31 cellular contexts compared by ENCODE assay signal in genomic region chr19:13982773-13983172, GRCh38. TPM values are rescaled to one million over a fixed set of nuclear protein-coding genes. Genes with fewer than 3 reads are reported as not detected.
A peak's percentile ranks its signal among the peaks of the same experiment; 100 is the strongest.
DNase-seq lines count a peak whose midpoint lies in the region; ATAC-seq, FAIRE-seq and TF ChIP-seq lines count a peak whose summit lies in the region.
"Had no signal": no experiment of that assay in that cellular context is flagged by ENCODE, and none has a peak within 500 bp of the region (broad histone marks: within the 10 kb centered on the region; RNA-seq: fewer than 3 reads in every experiment).

No MANE protein-coding gene starts in this region.

- H4K20me1 ChIP-seq in OCI-LY7 (ENCODE audit: insufficient read depth, low read length) (no peaks in the 10 kb centered on the region), H1 (replicated peaks in 1 of 2; ENCODE audit: control insufficient read depth in 1 of 2, insufficient read depth in 2 of 2, low read length in 2 of 2) (no peaks in the 10 kb centered on the region)

- ATAC-seq in Right ventricle myocardium inferior (no peak), left cardiac atrium (no peak), pancreas (no peak)
- ATAC-seq: foreskin keratinocyte, left ventricle myocardium superior, psoas muscle had no signal

- H3K4ac ChIP-seq in H1 (replicated peaks; ENCODE audit: insufficient read length, low read depth, low read length): no peak overlapping the region

- no peak overlapping the region for H3K14ac ChIP-seq in H1 (ENCODE audit: insufficient read length)

- no peaks in the 10 kb centered on the region for H3K9me2 ChIP-seq in OCI-LY7 (ENCODE audit: insufficient read depth, low read length)

- H3K9me3 ChIP-seq in OCI-LY7 (ENCODE audit: low read length) (no peaks in the 10 kb centered on the region), H1 (ENCODE audit: insufficient read depth in 2 of 2, low read depth in 1 of 2, low read length in 1 of 2) (no peaks in the 10 kb centered on the region), thymus (ENCODE audit: control insufficient read depth) (no peaks in the 10 kb centered on the region), pancreas (no peaks in the 10 kb centered on the region)
- H3K9me3 ChIP-seq: BE2C, esophagus squamous epithelium, psoas muscle, sigmoid colon, upper lobe of left lung had no signal

- H3K56ac ChIP-seq in H1 (replicated peaks; ENCODE audit: insufficient read length, low read depth, low read length): no peak overlapping the region

- no peak overlapping the region for H4K5ac ChIP-seq in H1 (ENCODE audit: insufficient read length, low read depth, low read length)

- H3K18ac ChIP-seq in H1 (ENCODE audit: extremely low read depth, low read length): 0 out of 2 replicates have a peak overlapping the region, but pooled peaks have one; percentile 32

- H3K27ac ChIP-seq in OCI-LY7 (ENCODE audit: low read depth, low read length, poor library complexity, severe bottlenecking) (peak overlapping the region; percentile 61), H1 (ENCODE audit: low read depth, low read length) (no peak overlapping the region), thymus (ENCODE audit: low read depth) (peak overlapping the region; percentile 36), pancreas (no peak overlapping the region)
- H3K27ac ChIP-seq: foreskin keratinocyte, GM23248, psoas muscle, sigmoid colon had no signal

- TF ChIP-seq RAD21 in H1 (IDR thresholded peaks at IDR 0.05 in 1 of 2, conservative IDR thresholded peaks at IDR 0.05 in 1 of 2; ENCODE audit: low read depth in 2 of 2, low read length in 2 of 2): no peak

- no peak for TF ChIP-seq EP300 in H1 (IDR thresholded peaks at IDR 0.05; ENCODE audit: borderline replicate concordance in 1 of 2, low read depth in 2 of 2, low read length in 2 of 2)

- no peak overlapping the region; the same call in 1 of the 2 replicates for H2AFZ ChIP-seq in OCI-LY7 (ENCODE audit: low read length)
- no peak overlapping the region for H2AFZ ChIP-seq in H1 (ENCODE audit: low read length)
- H2AFZ ChIP-seq: GM23248 had no signal

- intact Hi-C loops in Right ventricle myocardium inferior (cut with DNase I): no loop called here
- intact Hi-C loops in left cardiac atrium (cut with DNase I): no loop called here
- intact Hi-C loops in OCI-LY7 (cut with micrococcal nuclease; ENCODE audit: unreplicated experiment): no loop called here
- intact Hi-C loops in pancreas (cut with DNase I): no loop called here

- H3K27me3 ChIP-seq in H1 (replicated peaks in 1 of 4; ENCODE audit: control insufficient read depth in 3 of 4, extremely low read depth in 1 of 4, insufficient read depth in 3 of 4, low read length in 3 of 4) (no peaks in the 10 kb centered on the region), thymus (ENCODE audit: control insufficient read depth, insufficient read depth) (no peaks in the 10 kb centered on the region), pancreas (no peaks in the 10 kb centered on the region)
- H3K27me3 ChIP-seq: BE2C, esophagus squamous epithelium, foreskin keratinocyte, sigmoid colon, upper lobe of left lung had no signal

- H3K36me3 ChIP-seq in OCI-LY7 (ENCODE audit: insufficient read depth, low read length) (peaks cover 29% of the 10 kb centered on the region; the same call in 1 of the 2 replicates), H1 (ENCODE audit: control insufficient read depth in 2 of 4, insufficient read depth in 4 of 4, low read length in 3 of 4) (0 out of 8 replicates have a peak, but pooled peaks cover 0 to 3% (median 0%) of the 10 kb centered on the region in 4 experiments), thymus (ENCODE audit: control insufficient read depth, insufficient read depth) (peaks cover 39% of the 10 kb centered on the region), pancreas (peaks cover 0 to 4% (median 0%) of the 10 kb centered on the region in 3 donors)
- H3K36me3 ChIP-seq: BE2C had no signal

- H2BK5ac ChIP-seq in H1 (ENCODE audit: low read depth, low read length): no peak overlapping the region; the same call in 1 of the 2 replicates

- H3K79me2 ChIP-seq in OCI-LY7 (ENCODE audit: insufficient read depth, low read depth, low read length): no peaks in the 10 kb centered on the region
- H3K79me2 ChIP-seq in H1 (ENCODE audit: control insufficient read depth in 1 of 2, insufficient read depth in 2 of 2, low read length in 2 of 2): no peaks in the 10 kb centered on the region

- H2BK120ac ChIP-seq in H1 (replicated peaks; ENCODE audit: low read depth, low read length): no peak overlapping the region

- TF ChIP-seq POLR2A in H1 (IDR thresholded peaks at IDR 0.05; ENCODE audit: control extremely low read depth in 1 of 2, low read depth in 2 of 2, low read length in 2 of 2): no peak

- H2BK12ac ChIP-seq in H1 (ENCODE audit: low read depth, low read length): peak overlapping the region; percentile 27; the same call in 1 of the 2 replicates

- DNase-seq in Right ventricle myocardium inferior (ENCODE audit: missing footprints) (peak; percentile 41), left cardiac atrium (no peak), OCI-LY7 (ENCODE audit: low spot score) (no peak), H1 (ENCODE audit: low read depth in 1 of 2, low spot score in 2 of 2) (no peak), HuH-7 (ENCODE audit: low spot score) (no peak), pancreas (no peak)
- DNase-seq in effector CD8-positive, alpha-beta T cell (lab: John Stamatoyannopoulos, UW): no peak
- DNase-seq: ACHN; activated CD4-positive, alpha-beta T cell treated with anti-CD3 and anti-CD28 coated beads, Interleukin-2, amount 50 U/mL, for 48 hours; activated gamma-delta T cell; BE2C; DMS79; esophagus squamous epithelium; foreskin keratinocyte; GF-D8; GM23248; left ventricle myocardium superior; NCI-H1694 treated with DMSO at 0.1 percent for 48 hours; psoas muscle; sigmoid colon; stimulated activated CD4-positive, alpha-beta T cell treated with anti-CD3 and anti-CD28 coated beads, Interleukin-4, amount 100 ng/mL, for 24 hours had no signal

- H3K79me1 ChIP-seq in H1 (ENCODE audit: low read depth, low read length): no peaks in the 10 kb centered on the region

- no peak for TF ChIP-seq CTCF in OCI-LY7 (conservative IDR thresholded peaks at IDR 0.05; ENCODE audit: low read length)
- no peak for TF ChIP-seq CTCF in H1 (IDR thresholded peaks at IDR 0.05; ENCODE audit: control extremely low read depth in 1 of 3, insufficient read depth in 1 of 3, low read depth in 1 of 3, low read length in 3 of 3)
- TF ChIP-seq CTCF in pancreas (IDR thresholded peaks at IDR 0.05): no peak

- H2BK15ac ChIP-seq in H1 (ENCODE audit: low read length): peak overlapping the region; percentile 72; the same call in 1 of the 2 replicates

- FAIRE-seq in H1 (lab: Jason Lieb, UNC) (no peak), pancreas (lab: Jason Lieb, UNC) (no peak)
- FAIRE-seq: islet of Langerhans had no signal

- peaks cover 84% of the 10 kb centered on the region for H3K4me1 ChIP-seq in OCI-LY7 (ENCODE audit: insufficient read depth, low read length, poor library complexity, severe bottlenecking)
- H3K4me1 ChIP-seq in H1 (replicated peaks in 1 of 4; ENCODE audit: control insufficient read depth in 3 of 4, insufficient read depth in 4 of 4, low read length in 3 of 4): peaks cover 0 to 44% (median 40%) of the 10 kb centered on the region in 4 experiments; a peak in 6 of 7 replicates
- H3K4me1 ChIP-seq in thymus (ENCODE audit: control insufficient read depth, insufficient read depth, low read length): peaks cover 49% of the 10 kb centered on the region
- no peaks in the 10 kb centered on the region for H3K4me1 ChIP-seq in pancreas

- POLR2A ChIA-PET in OCI-LY7 (lab: Charles Lee) (interaction anchor here (0.6 to 6.1 kb wide), 2 partner anchors 21 to 44 kb away, joined by 8 to 39 read pairs; partner anchors contain the start of gene RFX1), H1 (lab: Charles Lee; ENCODE audit: partially characterized antibody) (interaction anchor here (1.2 to 1.6 kb wide), 3 partner anchors 24 to 27 kb away, joined by 3 to 6 read pairs (median 3); partner anchors contain the start of gene RFX1)

- peak overlapping the region; percentile 47 for H4K91ac ChIP-seq in H1 (replicated peaks; ENCODE audit: insufficient read length, low read length)

- H3K4me3 ChIP-seq in OCI-LY7 (ENCODE audit: low read depth, low read length, poor library complexity, severe bottlenecking): peak overlapping the region; percentile 21
- H3K4me3 ChIP-seq in H1 (ENCODE audit: extremely low read depth in 1 of 4, insufficient read depth in 2 of 4, low read depth in 3 of 4, low read length in 4 of 4): no peak overlapping the region
- H3K4me3 ChIP-seq in thymus (ENCODE audit: low read length): no peak overlapping the region
- H3K4me3 ChIP-seq in pancreas: no peak overlapping the region
- H3K4me3 ChIP-seq: esophagus squamous epithelium, GM23248, psoas muscle, sigmoid colon, upper lobe of left lung had no signal

- BruUV-seq in OCI-LY7 (replicated peaks; lab: Mats Ljungman, UMichigan): no TSS peak

- H4K8ac ChIP-seq in H1 (ENCODE audit: extremely low read depth, insufficient read depth, low read length): peak overlapping the region; percentile 15; the same call in 1 of the 2 replicates

- no peak overlapping the region for H2BK20ac ChIP-seq in H1 (ENCODE audit: low read length)

- no peaks in the 10 kb centered on the region; the same call in 1 of the 2 replicates for H3K23me2 ChIP-seq in H1 (ENCODE audit: low read depth, low read length)

- H3K4me2 ChIP-seq in OCI-LY7 (ENCODE audit: low read length) (peak overlapping the region; percentile 66), H1 (ENCODE audit: insufficient read depth in 1 of 2, low read depth in 2 of 2, low read length in 2 of 2) (no peak overlapping the region)

- 92% methylated on average over 8 of the region's 9 CpGs; no CpG with 5 or more reads in 1 of the 2 experiments for WGBS in H1 (ENCODE audit: extremely low coverage in 1 of 2, insufficient coverage in 1 of 2, insufficient read length in 1 of 2, insufficient replicate concordance in 2 of 2, low coverage in 1 of 2, low lambda C conversion rate in 2 of 2, missing lambda C conversion rate in 1 of 2), 2 experiments
- WGBS in thymus: 99% methylated on average over 9 of the region's 9 CpGs
- WGBS in pancreas, 2 donors: 97 to 99% methylated on average over 9 of the region's 9 CpGs

- no peak overlapping the region for H3K9ac ChIP-seq in H1 (replicated peaks in 1 of 4; ENCODE audit: extremely low read depth in 1 of 4, low read depth in 3 of 4, low read length in 3 of 4)
- H3K9ac ChIP-seq: GM23248 had no signal

- no peak overlapping the region for H2AK5ac ChIP-seq in H1 (ENCODE audit: low read depth, low read length)

- no peak overlapping the region for H3K23ac ChIP-seq in H1 (ENCODE audit: insufficient read length)

- CTCF ChIA-PET in OCI-LY7 (lab: Charles Lee; ENCODE audit: unreplicated experiment): no interaction called here
- CTCF ChIA-PET in H1 (lab: Charles Lee; ENCODE audit: partially characterized antibody): interaction anchor here (1.1 to 2.4 kb wide), 2 partner anchors 9 to 18 kb away, joined by 3 to 7 read pairs; no protein-coding TSS in a partner anchor

RNA-seq across cellular contexts. Expression of gene RFX1, which starts 23.3 kb away (rescaled TPM):
- 15.4 TPM for total RNA-seq in Right ventricle myocardium inferior
- total RNA-seq in left cardiac atrium: 10 to 100 TPM; 11.0 to 12.3 TPM
- total RNA-seq in OCI-LY7 (2014; rRNA removed; shearing (Covaris generic)): 3.5 and 4.4 TPM in 2 replicates
- total RNA-seq in OCI-LY7 (2022): 13.8 and 17.4 TPM in 2 replicates
- total RNA-seq in H1 (2021; fragmentation: NEBNext Ultra II Directional; extraction: Animal tissue kit (Norgen Biotek cat#: 25700)): 16.1 and 17.0 TPM in 2 replicates
- polyA plus RNA-seq in H1 (2011; rRNA removed): 4.9 and 10.4 TPM in 2 replicates
- polyA plus RNA-seq in H1 (2011; cell fraction: cytosol; rRNA removed): 3.4 TPM
- 13.6 TPM for polyA plus RNA-seq in H1 (2011; cell fraction: nucleus; rRNA removed)
- polyA plus RNA-seq in H1 (2012, experiment 1 of 2): 10.7 to 19.4 TPM (median 17.4 TPM) in 4 replicates
- 11.3 TPM for polyA plus RNA-seq in H1 (2012, experiment 2 of 2)
- polyA plus RNA-seq in H1 (2013, experiment 1 of 2): 8.7 TPM
- 8.1 TPM for polyA plus RNA-seq in H1 (2013, experiment 2 of 2)
- polyA minus RNA-seq in H1 (2011; rRNA and poly(A)+ RNA removed): 1.9 and 2.7 TPM in 2 replicates
- 19.2 TPM for polyA minus RNA-seq in H1 (2011; cell fraction: cytosol; rRNA and poly(A)+ RNA removed)
- polyA minus RNA-seq in H1 (2011; cell fraction: nucleus; rRNA and poly(A)+ RNA removed): 9.3 TPM
- 5.7 TPM for polyA plus RNA-seq in thymus
- 10 to 100 TPM in 1 of 6 donors, 1 to 10 TPM in 5; 5.5 to 10.6 (median 6.8) TPM for total RNA-seq in pancreas
- polyA plus RNA-seq in pancreas: 10 to 100 TPM; 11.7 to 55.6 TPM

RNA-seq across cellular contexts. Expression of gene DCAF15, which starts 30.5 kb away (rescaled TPM):
- total RNA-seq in Right ventricle myocardium inferior (18.0 TPM), left cardiac atrium (10 to 100 TPM; 17.1 to 19.2 TPM), OCI-LY7 (2022) (86.2 and 97.3 TPM in 2 replicates), pancreas (10 to 100 TPM in 3 of 6 donors, 1 to 10 TPM in 3; 7.8 to 15.2 (median 10.3) TPM)
- 61.0 and 71.3 TPM in 2 replicates for total RNA-seq in OCI-LY7 (2014; rRNA removed; shearing (Covaris generic))
- 68.7 and 77.1 TPM in 2 replicates for total RNA-seq in H1 (2021; fragmentation: NEBNext Ultra II Directional; extraction: Animal tissue kit (Norgen Biotek cat#: 25700))
- polyA plus RNA-seq in H1 (2011; rRNA removed) (80.8 and 127 TPM in 2 replicates), thymus (95.4 TPM), pancreas (10 to 100 TPM; 37.8 to 50.7 TPM)
- 69.0 TPM for polyA plus RNA-seq in H1 (2011; cell fraction: cytosol; rRNA removed)
- polyA plus RNA-seq in H1 (2011; cell fraction: nucleus; rRNA removed): 277 TPM
- 53.4 to 97.6 TPM (median 89.3 TPM) in 4 replicates for polyA plus RNA-seq in H1 (2012, experiment 1 of 2)
- polyA plus RNA-seq in H1 (2012, experiment 2 of 2): 56.8 TPM
- 47.2 TPM for polyA plus RNA-seq in H1 (2013, experiment 1 of 2)
- polyA plus RNA-seq in H1 (2013, experiment 2 of 2): 42.2 TPM
- 36.7 and 59.9 TPM in 2 replicates for polyA minus RNA-seq in H1 (2011; rRNA and poly(A)+ RNA removed)
- 32.1 TPM for polyA minus RNA-seq in H1 (2011; cell fraction: cytosol; rRNA and poly(A)+ RNA removed)
- polyA minus RNA-seq in H1 (2011; cell fraction: nucleus; rRNA and poly(A)+ RNA removed): 66.5 TPM

RNA-seq across cellular contexts. Expression of gene PODNL1, which starts 44.6 kb away (rescaled TPM):
- total RNA-seq in Right ventricle myocardium inferior (2.5 TPM), left cardiac atrium (1 to 10 TPM; 1.1 to 1.4 TPM), OCI-LY7 (2022) (0.20 TPM in 1 of 2 replicates, not detected in the other), pancreas (1 to 10 TPM in 1 of 6 donors, under 1 TPM in 3, not detected in 2; 0.25 to 2.0 (median 0.84) TPM)
- total RNA-seq in OCI-LY7 (2014; rRNA removed; shearing (Covaris generic)): 0.16 TPM in 1 of 2 replicates, not detected in the other
- total RNA-seq in H1 (2021; fragmentation: NEBNext Ultra II Directional; extraction: Animal tissue kit (Norgen Biotek cat#: 25700)): 0.75 and 1.5 TPM in 2 replicates
- polyA plus RNA-seq in H1 (2011; rRNA removed) (1.0 and 2.3 TPM in 2 replicates), thymus (0.94 TPM), pancreas (under 1 TPM; 0.40 to 0.76 TPM)
- 1.8 TPM for polyA plus RNA-seq in H1 (2011; cell fraction: cytosol; rRNA removed)
- 2.7 TPM for polyA plus RNA-seq in H1 (2011; cell fraction: nucleus; rRNA removed)
- polyA plus RNA-seq in H1 (2012, experiment 1 of 2): 0.61 to 2.0 TPM (median 1.5 TPM) in 4 replicates
- 1.7 TPM for polyA plus RNA-seq in H1 (2012, experiment 2 of 2)
- 0.18 TPM for polyA plus RNA-seq in H1 (2013, experiment 1 of 2)
- 0.68 TPM for polyA plus RNA-seq in H1 (2013, experiment 2 of 2)
- 0.22 TPM in 1 of 2 replicates, not detected in the other for polyA minus RNA-seq in H1 (2011; rRNA and poly(A)+ RNA removed)
- not detected for polyA minus RNA-seq in H1 (2011; cell fraction: cytosol; rRNA and poly(A)+ RNA removed)
- polyA minus RNA-seq in H1 (2011; cell fraction: nucleus; rRNA and poly(A)+ RNA removed): 1.2 TPM
- total RNA-seq: dermis microvascular lymphatic vessel endothelial cell, NCI-H460, sigmoid colon, SK-MEL-5 had no signal

RNA-seq across cellular contexts. Expression of gene RLN3, which starts 45.2 kb away (rescaled TPM):
- not detected for total RNA-seq in Right ventricle myocardium inferior
- total RNA-seq in left cardiac atrium: not detected
- not detected in 2 replicates for total RNA-seq in OCI-LY7 (2014; rRNA removed; shearing (Covaris generic))
- not detected in 2 replicates for total RNA-seq in OCI-LY7 (2022)
- total RNA-seq in H1 (2021; fragmentation: NEBNext Ultra II Directional; extraction: Animal tissue kit (Norgen Biotek cat#: 25700)): not detected in 2 replicates
- polyA plus RNA-seq in H1 (2011; rRNA removed): not detected in 2 replicates
- polyA plus RNA-seq in H1 (2011; cell fraction: cytosol; rRNA removed): not detected
- not detected for polyA plus RNA-seq in H1 (2011; cell fraction: nucleus; rRNA removed)
- polyA plus RNA-seq in H1 (2012, experiment 1 of 2): not detected in 4 replicates
- polyA plus RNA-seq in H1 (2012, experiment 2 of 2): not detected
- not detected for polyA plus RNA-seq in H1 (2013, experiment 1 of 2)
- not detected for polyA plus RNA-seq in H1 (2013, experiment 2 of 2)
- polyA minus RNA-seq in H1 (2011; rRNA and poly(A)+ RNA removed): not detected in 2 replicates
- not detected for polyA minus RNA-seq in H1 (2011; cell fraction: cytosol; rRNA and poly(A)+ RNA removed)
- polyA minus RNA-seq in H1 (2011; cell fraction: nucleus; rRNA and poly(A)+ RNA removed): not detected
- polyA plus RNA-seq in thymus: 0.18 TPM
- total RNA-seq in pancreas: not detected
- polyA plus RNA-seq in pancreas: not detected
- total RNA-seq: cerebellum, dermis microvascular lymphatic vessel endothelial cell, esophagus squamous epithelium, foreskin keratinocyte, GM23248, left ventricle myocardium superior, M059J, mesenteric fat pad, NCI-H460, psoas muscle, RPMI7951, SK-MEL-5 had no signal
- polyA plus RNA-seq: foreskin keratinocyte, GM23248, psoas muscle, sigmoid colon had no signal

RNA-seq across cellular contexts. Expression of gene IL27RA, which starts 48.8 kb away (rescaled TPM):
- 5.6 TPM for total RNA-seq in Right ventricle myocardium inferior
- total RNA-seq in left cardiac atrium: 1 to 10 TPM; 4.7 to 6.2 TPM
- 5.2 and 6.7 TPM in 2 replicates for total RNA-seq in OCI-LY7 (2014; rRNA removed; shearing (Covaris generic))
- 6.0 and 9.0 TPM in 2 replicates for total RNA-seq in OCI-LY7 (2022)
- total RNA-seq in H1 (2021; fragmentation: NEBNext Ultra II Directional; extraction: Animal tissue kit (Norgen Biotek cat#: 25700)): 14.7 and 15.1 TPM in 2 replicates
- 9.9 and 10.8 TPM in 2 replicates for polyA plus RNA-seq in H1 (2011; rRNA removed)
- 10.1 TPM for polyA plus RNA-seq in H1 (2011; cell fraction: cytosol; rRNA removed)
- polyA plus RNA-seq in H1 (2011; cell fraction: nucleus; rRNA removed): 10.7 TPM
- 10.1 to 14.2 TPM (median 12.6 TPM) in 4 replicates for polyA plus RNA-seq in H1 (2012, experiment 1 of 2)
- polyA plus RNA-seq in H1 (2012, experiment 2 of 2): 12.9 TPM
- 24.7 TPM for polyA plus RNA-seq in H1 (2013, experiment 1 of 2)
- 24.8 TPM for polyA plus RNA-seq in H1 (2013, experiment 2 of 2)
- 5.9 TPM in 2 replicates for polyA minus RNA-seq in H1 (2011; rRNA and poly(A)+ RNA removed)
- 8.6 TPM for polyA minus RNA-seq in H1 (2011; cell fraction: cytosol; rRNA and poly(A)+ RNA removed)
- polyA minus RNA-seq in H1 (2011; cell fraction: nucleus; rRNA and poly(A)+ RNA removed): 3.5 TPM
- polyA plus RNA-seq in thymus: 19.1 TPM
- total RNA-seq in pancreas: 1 to 10 TPM in 5 of 6 donors, under 1 TPM in 1; 0.88 to 8.2 (median 1.9) TPM
- polyA plus RNA-seq in pancreas: 1 to 10 TPM; 1.4 to 3.1 TPM

Comparison
In these comparisons a context has a peak if more than half of its experiments do, and no peak if none do; other contexts are left out.
1. H3K27ac ChIP-seq: peak in OCI-LY7 (single experiment) and thymus (single experiment); none in H1 (single experiment) and pancreas (0 of 4).